ENCODE assay signal across 8 cellular contexts in the genomic region with DNA sequence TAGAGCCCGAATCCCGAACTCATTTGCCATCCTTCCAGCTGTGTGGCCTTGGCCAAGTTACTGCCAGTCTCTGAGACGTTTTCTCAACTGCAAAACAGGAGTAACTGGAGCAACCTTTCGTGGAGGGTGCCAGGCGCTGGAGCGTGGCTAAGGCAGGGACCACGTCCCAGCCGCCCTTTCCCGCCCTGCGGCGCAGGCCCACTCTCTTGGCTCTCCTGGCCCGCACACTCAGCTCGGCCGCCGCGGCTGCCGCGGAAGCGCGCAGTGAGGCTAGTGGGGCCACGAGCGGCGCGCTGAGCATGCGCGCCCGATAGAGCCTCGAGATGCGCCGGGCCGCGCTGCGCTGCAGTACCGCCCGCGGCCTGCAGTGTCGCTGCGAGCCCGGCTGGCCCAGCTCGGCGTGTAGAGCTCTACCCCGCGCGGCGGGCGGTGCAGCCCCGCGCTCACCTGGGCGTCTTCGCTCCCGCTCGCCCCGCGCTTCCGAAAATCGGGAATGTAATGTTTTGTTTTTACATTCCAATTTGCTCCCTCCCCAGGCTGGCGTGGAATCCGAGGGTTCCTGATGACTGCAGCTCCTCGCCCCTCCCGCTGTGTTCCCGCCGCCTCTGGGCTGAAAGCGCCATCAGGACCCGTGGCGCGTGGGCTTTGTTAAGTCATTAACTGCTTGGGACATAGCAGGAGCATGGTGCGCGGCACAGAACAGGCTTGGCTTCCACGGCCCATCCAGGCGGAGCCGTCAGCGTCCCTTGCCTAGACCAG. TPM values are rescaled to one million over a fixed set of nuclear protein-coding genes. Genes with fewer than 3 reads are reported as not detected.
DNase-seq lines count a peak whose midpoint lies in the region; ATAC-seq lines count a peak whose summit lies in the region.

No MANE protein-coding gene starts in this region.

- ATAC-seq in GM18520 (IDR thresholded peaks at IDR 0.05; ENCODE audit: unreplicated experiment) = peak; percentile 64
- peak; percentile 73 for ATAC-seq in HG02973 (IDR thresholded peaks at IDR 0.05; ENCODE audit: unreplicated experiment)
- peak; percentile 93 for ATAC-seq in aorta (ENCODE audit: low FRiP score)

- no peaks in the 10 kb centered on the region for H3K27me3 ChIP-seq in aorta (ENCODE audit: control insufficient read depth in 1 of 2, insufficient read depth in 2 of 2, low read length in 1 of 2)

- no peak overlapping the region for H3K4me3 ChIP-seq in aorta (ENCODE audit: low read length in 2 of 2)

- no peaks in the 10 kb centered on the region for H3K9me3 ChIP-seq in aorta (ENCODE audit: control insufficient read depth, low read length)

- H3K27ac ChIP-seq in aorta (ENCODE audit: low read depth in 1 of 2, low read length in 2 of 2) = no peak overlapping the region

- peak; percentile 32 for DNase-seq in RPMI7951 (ENCODE audit: low read depth)
- DNase-seq in activated gamma-delta T cell treated with anti-CD3 and anti-CD28 coated beads, Interleukin-2, amount 50 U/mL, for 16 hours (ENCODE audit: low read depth) = peak; percentile 46
- DNase-seq in glomerular visceral epithelial cell (ENCODE audit: extremely low spot score) = peak; percentile 62
- DNase-seq in posterior vena cava (ENCODE audit: low spot score) = peak; percentile 87
- peak; percentile 67 to 88 for DNase-seq in aorta
- DNase-seq in middle frontal gyrus (ENCODE audit: extremely low spot score, low spot score) = no peak

- no peaks in the 10 kb centered on the region for H3K4me1 ChIP-seq in aorta (ENCODE audit: control insufficient read depth in 1 of 2, insufficient read depth in 2 of 2, low read length in 2 of 2)

- 4% methylated on average over 68 to 72 of the region's 72 CpGs for WGBS in aorta, 2 donors

- H3K36me3 ChIP-seq in aorta (ENCODE audit: control insufficient read depth in 1 of 2, insufficient read depth in 2 of 2, low read length in 1 of 2) = no peaks in the 10 kb centered on the region

- intact Hi-C loops in posterior vena cava (cut with DNase I) (no loop called here), aorta (cut with DNase I) (no loop called here)

RNA-seq across cellular contexts. Expression of a gene that starts 4.0 kb away (rescaled TPM):
- 16.3 and 28.6 TPM in 2 replicates for total RNA-seq in RPMI7951 (2014; rRNA removed; shearing (Covaris generic))
- total RNA-seq in posterior vena cava (10 to 100 TPM; 17.8 to 24.6 TPM), aorta (10 to 100 TPM; 16.8 to 20.2 TPM)
- 1 to 10 TPM; 4.8 to 5.0 TPM for polyA plus RNA-seq in aorta
